ENCODE assay signal across 1 cellular context in genomic region chr11:34731596-34731995, GRCh38.
TF ChIP-seq lines count a peak whose summit lies in the region.

No MANE protein-coding gene starts in this region.

TF ChIP-seq in GM23338, 12 proteins besides CTCF, POLR2A, EP300 and RAD21 (continued from another document):
- TF ChIP-seq ZNF462 (CRISPR knock-in tag; IDR thresholded peaks at IDR 0.05) (no peak), POLR2AphosphoS5 (IDR thresholded peaks at IDR 0.05; ENCODE audit: low read depth) (no peak), REST (IDR thresholded peaks at IDR 0.05; ENCODE audit: unreplicated experiment) (no peak), NANOG (IDR thresholded peaks at IDR 0.05; ENCODE audit: borderline replicate concordance) (no peak), EZH2phosphoT487 (IDR thresholded peaks at IDR 0.05; ENCODE audit: unreplicated experiment) (no peak), ZNF331 (CRISPR knock-in tag; IDR thresholded peaks at IDR 0.05; ENCODE audit: low read depth) (no peak), ZNF114 (CRISPR knock-in tag; IDR thresholded peaks at IDR 0.05) (no peak), CREB1 (CRISPR knock-in tag; IDR thresholded peaks at IDR 0.05; ENCODE audit: low read depth) (no peak)
